ENCODE assay signal across 24 cellular contexts in the genomic region with DNA sequence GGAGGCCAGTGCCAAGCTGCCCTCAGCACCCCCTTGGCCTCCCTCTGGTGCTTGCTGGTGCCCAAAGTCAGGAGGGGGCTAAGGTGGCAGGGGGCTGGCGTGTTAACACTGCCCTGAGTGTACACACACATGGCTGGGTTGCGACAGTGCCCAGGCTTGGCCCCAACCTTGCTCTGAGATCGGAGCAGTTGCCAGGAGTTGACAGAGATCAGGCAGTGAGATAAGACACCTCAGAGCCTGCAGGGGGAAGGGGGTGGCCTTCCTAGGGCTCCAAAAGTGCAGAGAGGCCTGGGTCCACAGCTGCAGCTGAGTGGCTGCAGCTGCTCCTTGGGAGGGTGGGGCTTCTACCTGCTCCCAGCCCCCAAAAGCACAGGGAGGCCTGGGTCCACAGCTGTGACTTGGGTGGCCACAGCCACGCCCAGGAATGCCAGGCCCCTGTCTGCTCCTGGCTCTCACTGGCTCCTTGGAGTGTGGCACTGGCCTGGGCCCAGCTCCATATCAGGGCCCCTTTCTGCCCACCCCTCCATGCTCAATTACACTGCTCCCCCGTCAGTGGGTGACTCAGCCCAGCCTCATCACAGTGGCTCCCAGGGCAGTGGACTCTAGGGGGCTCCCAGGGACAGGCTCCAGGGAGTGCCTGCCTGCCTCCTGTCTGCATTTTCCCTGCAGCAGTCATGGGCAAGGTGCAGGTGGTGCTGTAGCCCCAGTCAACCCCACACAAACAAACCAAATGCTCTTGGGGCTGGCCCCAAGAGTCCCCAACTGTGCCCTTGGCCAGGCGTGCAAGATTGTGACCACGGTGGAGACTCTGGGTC. TPM values are rescaled to one million over a fixed set of nuclear protein-coding genes. Genes with fewer than 3 reads are reported as not detected.
DNase-seq lines count a peak whose midpoint lies in the region; ATAC-seq lines count a peak whose summit lies in the region.
"Had no signal": no experiment of that assay in that cellular context is flagged by ENCODE, and none has a peak within 500 bp of the region (broad histone marks: within the 10 kb centered on the region; RNA-seq: fewer than 3 reads in every experiment).

No MANE protein-coding gene starts in this region.

- H3K4me3 Mint-ChIP-seq in naive thymus-derived CD8-positive, alpha-beta T cell = no peak overlapping the region
- H3K4me3 Mint-ChIP-seq: activated B cell treated with CpG ODN at 0.5 μM for 24 hours; activated CD4-positive, alpha-beta memory T cell treated with anti-CD3 and anti-CD28 coated beads for 36 hours; memory B cell had no signal

- H3K9me3 Mint-ChIP-seq in naive thymus-derived CD8-positive, alpha-beta T cell = peaks cover 0 to 59% (median 13%) of the 10 kb centered on the region in 9 donors

- DNase-seq in HCEC 1CT (peak; percentile 4), KBM-7 (peak; percentile 64), SK-N-DZ (ENCODE audit: low spot score) (peak; percentile 37), myocyte (ENCODE audit: low read depth) (peak; percentile 50), dermis blood vessel endothelial cell (no peak)
- no peak for DNase-seq in naive thymus-derived CD8-positive, alpha-beta T cell
- DNase-seq: activated B cell treated with CpG ODN at 0.5 μM for 24 hours; activated CD4-positive, alpha-beta memory T cell treated with anti-CD3 and anti-CD28 coated beads for 36 hours; activated effector memory CD4-positive, alpha-beta T cell treated with anti-CD3 and anti-CD28 coated beads, Interleukin-2, amount 50 U/mL, for 16 hours; activated T-cell treated with anti-CD3 and anti-CD28 coated beads for 4 hours; AML-193; DMS53; heart left ventricle; left colon; NCI-H1092; NCI-H2029 treated with DMSO at 0.1 percent for 48 hours; NCI-H226; NCI-H748 treated with DMSO at 0.1 percent for 48 hours; occipital lobe; stimulated activated CD4-positive, alpha-beta T cell treated with anti-CD3 and anti-CD28 coated beads, Interleukin-4, amount 100 ng/mL, for 24 hours; stimulated activated naive CD4-positive, alpha-beta T cell treated with Interleukin-2 at 50 U/mL for 16 hours had no signal

- in situ Hi-C loops in KBM-7 (cut with MboI; ENCODE audit: low pct_unique_long_range_greater_than_20kb, low sequenced_read_pairs) = no loop called here

- no peak overlapping the region for H3K27ac Mint-ChIP-seq in naive thymus-derived CD8-positive, alpha-beta T cell
- H3K27ac Mint-ChIP-seq: activated B cell treated with CpG ODN at 0.5 μM for 24 hours; activated CD4-positive, alpha-beta memory T cell treated with anti-CD3 and anti-CD28 coated beads for 36 hours; IgD-negative memory B cell; memory B cell had no signal

- peaks cover 0 to 5% (median 0%) of the 10 kb centered on the region in 5 donors for H3K27me3 Mint-ChIP-seq in naive thymus-derived CD8-positive, alpha-beta T cell
- H3K27me3 Mint-ChIP-seq: activated B cell treated with CpG ODN at 0.5 μM for 24 hours, IgD-negative memory B cell, memory B cell had no signal

- peaks cover 0 to 21% (median 14%) of the 10 kb centered on the region in 3 donors for H3K36me3 Mint-ChIP-seq in naive thymus-derived CD8-positive, alpha-beta T cell
- H3K36me3 Mint-ChIP-seq: IgD-negative memory B cell had no signal

- peaks cover 0 to 6% (median 0%) of the 10 kb centered on the region in 4 donors for H3K4me1 Mint-ChIP-seq in naive thymus-derived CD8-positive, alpha-beta T cell
- H3K4me1 Mint-ChIP-seq: activated B cell treated with CpG ODN at 0.5 μM for 24 hours, IgD-negative memory B cell, memory B cell had no signal

- ATAC-seq in GM21423 (IDR thresholded peaks at IDR 0.05; ENCODE audit: unreplicated experiment) = no peak
- ATAC-seq in naive thymus-derived CD8-positive, alpha-beta T cell = no peak
- ATAC-seq: heart left ventricle, left colon had no signal

- POLR2A ChIA-PET in naive thymus-derived CD8-positive, alpha-beta T cell (lab: Charles Lee) = no interaction called here

RNA-seq across cellular contexts. Expression of gene C15orf39, which starts 56.4 kb away (rescaled TPM):
- 9.6 and 10.9 TPM in 2 replicates for polyA plus RNA-seq in SK-N-DZ (2014; cell fraction: cytosol; rRNA removed)
- 3.4 and 6.2 TPM in 2 replicates for polyA plus RNA-seq in SK-N-DZ (2014; cell fraction: nucleus; rRNA removed)
- total RNA-seq in myocyte (3.4 and 3.5 TPM in 2 replicates), dermis blood vessel endothelial cell (7.0 and 12.4 TPM in 2 replicates)
- 7.3 TPM for polyA plus RNA-seq in myocyte (2012)
- total RNA-seq in naive thymus-derived CD8-positive, alpha-beta T cell = 10 to 100 TPM; 20.7 to 27.6 TPM
- polyA plus RNA-seq in naive thymus-derived CD8-positive, alpha-beta T cell = 1 to 10 TPM; 1.0 to 4.5 (median 2.3) TPM

Comparison
In these comparisons a context has a peak if more than half of its experiments do, and no peak if none do; other contexts are left out.
1. DNase-seq: peak in HCEC 1CT (single experiment), KBM-7 (single experiment), SK-N-DZ (single experiment) and myocyte (single experiment); none in dermis blood vessel endothelial cell (single experiment) and naive thymus-derived CD8-positive, alpha-beta T cell (0 of 10).